In the genomic region with DNA sequence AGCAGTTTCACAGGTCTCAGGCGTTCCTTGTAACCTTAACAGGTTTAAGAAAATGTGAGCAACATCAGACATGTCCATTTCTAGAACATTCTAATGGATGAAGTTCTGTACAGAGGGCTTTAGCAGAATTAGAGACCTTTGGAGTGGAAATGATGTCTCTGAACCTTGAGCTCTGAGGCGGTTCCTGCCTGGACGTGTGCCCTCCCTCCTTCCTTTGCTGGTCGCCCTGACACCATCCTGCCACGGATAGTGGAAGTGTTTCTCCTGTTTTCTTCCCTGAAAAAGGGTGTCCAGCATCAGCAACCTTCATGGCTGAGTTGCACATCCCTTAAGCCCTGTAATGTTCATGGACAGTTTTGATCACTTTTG, we compare ENCODE assay signal across 25 cellular contexts. TPM values are rescaled to one million over a fixed set of nuclear protein-coding genes. Genes with fewer than 3 reads are reported as not detected.
A peak's percentile ranks its signal among the peaks of the same experiment; 100 is the strongest.
DNase-seq lines count a peak whose midpoint lies in the region; ATAC-seq, FAIRE-seq and TF ChIP-seq lines count a peak whose summit lies in the region.
"Had no signal": no experiment of that assay in that cellular context is flagged by ENCODE, and none has a peak within 500 bp of the region (broad histone marks: within the 10 kb centered on the region; RNA-seq: fewer than 3 reads in every experiment).

No MANE protein-coding gene starts in this region.

- H3K9me3 ChIP-seq in Peyer's patch (no peaks in the 10 kb centered on the region), kidney (ENCODE audit: control insufficient read depth in 1 of 2, low read length in 2 of 2) (no peaks in the 10 kb centered on the region), endodermal cell (ENCODE audit: control insufficient read depth, low read length) (peaks cover 14% of the 10 kb centered on the region)
- H3K9me3 ChIP-seq: psoas muscle, testis had no signal

- H3K36me3 ChIP-seq in Peyer's patch (no peaks in the 10 kb centered on the region), kidney (ENCODE audit: control insufficient read depth in 1 of 2, insufficient read depth in 2 of 2, low read length in 2 of 2) (no peaks in the 10 kb centered on the region), endodermal cell (ENCODE audit: control insufficient read depth, insufficient read depth, low read length) (peaks cover 25% of the 10 kb centered on the region)

- H3K27me3 ChIP-seq in Peyer's patch: no peaks in the 10 kb centered on the region
- H3K27me3 ChIP-seq in endodermal cell (ENCODE audit: control insufficient read depth, insufficient read depth, low read length, poor library complexity, severe bottlenecking): no peaks in the 10 kb centered on the region
- H3K27me3 ChIP-seq: testis had no signal

- peaks cover 0 to 12% (median 5%) of the 10 kb centered on the region in 4 donors for H3K4me1 Mint-ChIP-seq in naive thymus-derived CD8-positive, alpha-beta T cell
- H3K4me1 Mint-ChIP-seq in endodermal cell: no peaks in the 10 kb centered on the region

- no peak for ATAC-seq in naive thymus-derived CD8-positive, alpha-beta T cell
- ATAC-seq in HG02970 (IDR thresholded peaks at IDR 0.05; ENCODE audit: low FRiP score, unreplicated experiment): no peak
- ATAC-seq in HG03342 (IDR thresholded peaks at IDR 0.05; ENCODE audit: unreplicated experiment): no peak
- ATAC-seq: A549, psoas muscle had no signal

- intact Hi-C loops in kidney (cut with DNase I): no loop called here

- peak overlapping the region in 8 of 10 donors; percentile 32 to 76 (median 62) for H3K4me3 Mint-ChIP-seq in naive thymus-derived CD8-positive, alpha-beta T cell
- H3K4me3 Mint-ChIP-seq in endodermal cell: no peak overlapping the region
- H3K4me3 Mint-ChIP-seq: activated CD8-positive, alpha-beta T cell treated with anti-CD3 and anti-CD28 coated beads for 36 hours; T-helper 1 cell treated with Interleukin-12 subunit alpha and Interleukin-12 subunit beta and Interleukin-4 antibody, amounts not matched to agents 30 μg/mL and 1 μg/mL, for 36 hours had no signal

- H3K4me3 ChIP-seq in Peyer's patch: peak overlapping the region in 2 of 4 donors; percentile 36 to 41
- H3K4me3 ChIP-seq in kidney (ENCODE audit: low read length in 2 of 2): peak overlapping the region; percentile 24 to 44
- H3K4me3 ChIP-seq in endodermal cell (ENCODE audit: low read length): no peak overlapping the region
- H3K4me3 ChIP-seq: A549, psoas muscle, testis had no signal

- H3K9ac ChIP-seq in kidney (ENCODE audit: low read length in 2 of 2) (no peak overlapping the region), endodermal cell (ENCODE audit: extremely low read depth, low read length, poor library complexity, severe bottlenecking) (no peak overlapping the region)

- POLR2A ChIA-PET in naive thymus-derived CD8-positive, alpha-beta T cell (lab: Charles Lee): no interaction called here

- H3K27ac ChIP-seq in 22Rv1: peak overlapping the region; percentile 65
- H3K27ac ChIP-seq in Peyer's patch: peak overlapping the region in 3 of 4 donors; percentile 40 to 89 (median 79)
- peak overlapping the region; percentile 78 to 81 for H3K27ac ChIP-seq in kidney (ENCODE audit: low read depth in 2 of 2, low read length in 2 of 2)
- no peak overlapping the region for H3K27ac ChIP-seq in endodermal cell (ENCODE audit: low read depth, low read length)
- H3K27ac ChIP-seq: A549, psoas muscle, testis had no signal

- H3K36me3 Mint-ChIP-seq in naive thymus-derived CD8-positive, alpha-beta T cell: no peaks in the 10 kb centered on the region
- peaks cover 58% of the 10 kb centered on the region for H3K36me3 Mint-ChIP-seq in endodermal cell (ENCODE audit: low read depth)

- H3K27ac Mint-ChIP-seq in naive thymus-derived CD8-positive, alpha-beta T cell: peak overlapping the region in 3 of 10 donors; percentile 27 to 75 (median 47)
- no peak overlapping the region for H3K27ac Mint-ChIP-seq in endodermal cell
- H3K27ac Mint-ChIP-seq: activated CD8-positive, alpha-beta T cell treated with anti-CD3 and anti-CD28 coated beads for 36 hours; dendritic cell treated with granulocyte-macrophage colony-stimulating factor and Interleukin-4, amounts not matched to agents 40 ng/mL and 50 ng/mL, for 4 days; T-helper 1 cell treated with Interleukin-12 subunit alpha and Interleukin-12 subunit beta and Interleukin-4 antibody, amounts not matched to agents 30 μg/mL and 1 μg/mL, for 36 hours had no signal

- peaks cover 0 to 13% (median 0%) of the 10 kb centered on the region in 4 donors for H3K4me1 ChIP-seq in Peyer's patch
- H3K4me1 ChIP-seq in kidney (ENCODE audit: control insufficient read depth in 1 of 2, insufficient read depth in 1 of 2, low read depth in 1 of 2, low read length in 2 of 2): peaks cover 0 to 3% of the 10 kb centered on the region in 2 donors
- no peaks in the 10 kb centered on the region for H3K4me1 ChIP-seq in endodermal cell (ENCODE audit: control insufficient read depth, insufficient read depth, low read length)
- H3K4me1 ChIP-seq: A549, Caco-2, psoas muscle, testis had no signal

- DNase-seq in Peyer's patch: peak in 1 of 3 donors; percentile 67
- no peak for DNase-seq in kidney
- no peak for DNase-seq in naive thymus-derived CD8-positive, alpha-beta T cell
- no peak for DNase-seq in NCI-H1930 (lab: John Stamatoyannopoulos, UW)
- DNase-seq in endodermal cell: no peak
- DNase-seq: activated CD4-positive, alpha-beta T cell treated with anti-CD3 and anti-CD28 coated beads for 1 hour; AML-193; Caco-2; central memory CD4-positive, alpha-beta T cell; glutamatergic neuron; NCI-H1436 treated with DMSO at 0.1 percent for 48 hours; NCI-H446 treated with DMSO at 0.1 percent for 48 hours; NCI-H82; psoas muscle; testis had no signal

- FAIRE-seq in kidney (lab: Jason Lieb, UNC): no peak
- FAIRE-seq: A549, astrocyte, islet of Langerhans had no signal

- peaks cover 0 to 1% (median 0%) of the 10 kb centered on the region in 9 donors for H3K9me3 Mint-ChIP-seq in naive thymus-derived CD8-positive, alpha-beta T cell
- peaks cover 55% of the 10 kb centered on the region for H3K9me3 Mint-ChIP-seq in endodermal cell
- H3K9me3 Mint-ChIP-seq: activated CD8-positive, alpha-beta T cell treated with anti-CD3 and anti-CD28 coated beads for 36 hours; activated naive CD4-positive, alpha-beta T cell treated with anti-CD3 and anti-CD28 coated beads, Interleukin-2, amount 50 U/mL, for 72 hours; T-helper 1 cell treated with Interleukin-12 subunit alpha and Interleukin-12 subunit beta and Interleukin-4 antibody, amounts not matched to agents 30 μg/mL and 1 μg/mL, for 36 hours had no signal

- H3K27me3 Mint-ChIP-seq in naive thymus-derived CD8-positive, alpha-beta T cell: no peaks in the 10 kb centered on the region
- H3K27me3 Mint-ChIP-seq in endodermal cell (ENCODE audit: insufficient read depth): no peaks in the 10 kb centered on the region
- H3K27me3 Mint-ChIP-seq: activated CD8-positive, alpha-beta T cell treated with anti-CD3 and anti-CD28 coated beads for 36 hours had no signal

- TF ChIP-seq POLR2A in Peyer's patch (IDR thresholded peaks at IDR 0.05): peak in 1 of 2 donors; percentile 15

- TF ChIP-seq CTCF in 22Rv1 (IDR thresholded peaks at IDR 0.05): no peak
- TF ChIP-seq CTCF in Peyer's patch (IDR thresholded peaks at IDR 0.05): no peak
- TF ChIP-seq CTCF in kidney (IDR thresholded peaks at IDR 0.05; ENCODE audit: borderline replicate concordance, extremely low read depth, insufficient read depth): no peak
- no peak for TF ChIP-seq CTCF in endodermal cell (conservative IDR thresholded peaks at IDR 0.05)

- WGBS in endodermal cell (ENCODE audit: insufficient coverage in 1 of 2, insufficient read length in 1 of 2), 2 experiments: 93 to 100% methylated on average over 5 of the region's 5 CpGs

RNA-seq across cellular contexts. Expression of a gene that starts 11.1 kb away (rescaled TPM):
- total RNA-seq in Peyer's patch (10 to 100 TPM; 13.9 to 76.7 (median 25.6) TPM), kidney (16.3 TPM), endodermal cell (10 to 100 TPM; 21.8 to 28.7 TPM)
- 13.4 TPM for polyA plus RNA-seq in kidney (ENCODE audit: insufficient read depth, low read depth, low replicate concordance)
- total RNA-seq in naive thymus-derived CD8-positive, alpha-beta T cell: 1 to 10 TPM; 6.2 to 7.7 TPM
- polyA plus RNA-seq in naive thymus-derived CD8-positive, alpha-beta T cell: 1 to 10 TPM; 1.7 to 3.0 (median 2.3) TPM
- 19.6 TPM for polyA plus RNA-seq in endodermal cell (2013, experiment 1 of 2)
- 16.8 TPM for polyA plus RNA-seq in endodermal cell (2013, experiment 2 of 2)

RNA-seq across cellular contexts. Expression of a gene that starts 11.3 kb away (rescaled TPM):
- 100 to 1,000 TPM in 3 of 4 donors, 10 to 100 TPM in 1; 88.3 to 246 (median 196) TPM for total RNA-seq in Peyer's patch
- total RNA-seq in kidney: 96.1 TPM
- polyA plus RNA-seq in kidney (ENCODE audit: insufficient read depth, low read depth, low replicate concordance): 71.3 TPM
- total RNA-seq in naive thymus-derived CD8-positive, alpha-beta T cell: 10 to 100 TPM; 75.3 to 75.4 TPM
- polyA plus RNA-seq in naive thymus-derived CD8-positive, alpha-beta T cell: 10 to 100 TPM; 48.9 to 58.3 (median 52.7) TPM
- 100 to 1,000 TPM; 104 to 106 TPM for total RNA-seq in endodermal cell
- 52.5 TPM for polyA plus RNA-seq in endodermal cell (2013, experiment 1 of 2)
- 50.6 TPM for polyA plus RNA-seq in endodermal cell (2013, experiment 2 of 2)

RNA-seq across cellular contexts. Expression of a gene that starts 17.7 kb away (rescaled TPM):
- 100 to 1,000 TPM in 3 of 4 donors, 10 to 100 TPM in 1; 97.9 to 198 (median 158) TPM for total RNA-seq in Peyer's patch
- total RNA-seq in kidney: 118 TPM
- polyA plus RNA-seq in kidney (ENCODE audit: insufficient read depth, low read depth, low replicate concordance): 82.6 TPM
- 100 to 1,000 TPM; 129 to 135 TPM for total RNA-seq in naive thymus-derived CD8-positive, alpha-beta T cell
- 10 to 100 TPM; 25.4 to 63.3 (median 27.3) TPM for polyA plus RNA-seq in naive thymus-derived CD8-positive, alpha-beta T cell
- 100 to 1,000 TPM; 108 to 123 TPM for total RNA-seq in endodermal cell
- 95.5 TPM for polyA plus RNA-seq in endodermal cell (2013, experiment 1 of 2)
- polyA plus RNA-seq in endodermal cell (2013, experiment 2 of 2): 113 TPM

RNA-seq across cellular contexts. Expression of a gene that starts 32.7 kb away (rescaled TPM):
- total RNA-seq in Peyer's patch: 10 to 100 TPM; 19.0 to 44.7 (median 36.7) TPM
- 15.1 TPM for total RNA-seq in kidney
- 12.6 TPM for polyA plus RNA-seq in kidney (ENCODE audit: insufficient read depth, low read depth, low replicate concordance)
- total RNA-seq in naive thymus-derived CD8-positive, alpha-beta T cell: 1 to 10 TPM; 6.9 to 8.1 TPM
- polyA plus RNA-seq in naive thymus-derived CD8-positive, alpha-beta T cell: 1 to 10 TPM; 3.5 to 6.4 (median 5.4) TPM
- 10 to 100 TPM; 22.9 to 28.8 TPM for total RNA-seq in endodermal cell
- 8.1 TPM for polyA plus RNA-seq in endodermal cell (2013, experiment 1 of 2)
- 8.7 TPM for polyA plus RNA-seq in endodermal cell (2013, experiment 2 of 2)

RNA-seq across cellular contexts. Expression of a gene that starts 51.9 kb away (rescaled TPM):
- total RNA-seq in Peyer's patch: 10 to 100 TPM; 14.9 to 45.9 (median 27.9) TPM
- total RNA-seq in kidney: 24.4 TPM
- polyA plus RNA-seq in kidney (ENCODE audit: insufficient read depth, low read depth, low replicate concordance): 18.3 TPM
- total RNA-seq in naive thymus-derived CD8-positive, alpha-beta T cell: 10 to 100 TPM; 16.5 to 17.0 TPM
- polyA plus RNA-seq in naive thymus-derived CD8-positive, alpha-beta T cell: 1 to 10 TPM in 1 of 3 donors, under 1 TPM in 2; 0.53 to 1.3 (median 0.91) TPM
- total RNA-seq in endodermal cell: 10 to 100 TPM in 1 of 2 donors, 1 to 10 TPM in 1; 7.4 to 10.0 TPM
- 12.8 TPM for polyA plus RNA-seq in endodermal cell (2013, experiment 1 of 2)
- 10.7 TPM for polyA plus RNA-seq in endodermal cell (2013, experiment 2 of 2)
